1 cellular context compared by ENCODE assay signal in the genomic region with DNA sequence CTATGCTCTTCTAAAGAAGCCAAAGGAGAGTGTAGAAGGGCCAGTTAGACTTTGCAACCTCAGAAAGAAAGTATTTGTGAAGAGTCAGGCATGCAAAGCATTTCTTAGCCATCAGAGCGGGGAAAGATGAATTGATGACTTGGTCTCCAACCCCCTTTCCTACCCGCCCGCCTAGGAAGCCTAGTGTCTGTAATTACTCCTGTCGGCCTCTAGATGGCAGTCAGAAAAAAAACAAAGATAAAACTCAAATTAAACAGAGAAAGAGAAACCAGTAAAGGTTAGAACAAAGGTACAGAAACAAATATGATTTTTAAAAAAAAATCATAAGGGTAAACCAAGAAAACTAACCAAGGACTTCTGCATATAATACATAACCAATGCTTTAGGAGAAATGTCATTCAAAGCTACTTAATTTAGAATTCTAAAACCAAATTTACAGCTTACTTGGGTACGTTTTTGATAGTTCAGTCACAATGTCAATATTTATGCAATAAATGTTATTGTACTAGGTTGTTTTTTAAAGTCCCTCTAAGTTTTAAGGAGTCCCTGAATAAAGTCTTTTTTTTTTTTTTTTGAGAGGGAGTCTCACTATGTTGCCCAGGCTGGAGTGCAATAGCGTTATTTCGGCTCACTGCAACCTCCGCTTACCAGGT.
TF ChIP-seq lines count a peak whose summit lies in the region.

No MANE protein-coding gene starts in this region.

TF ChIP-seq in HCT116, 20 proteins besides CTCF, POLR2A, EP300 and RAD21 (continued from another document):
- TF ChIP-seq, protein P1, sequence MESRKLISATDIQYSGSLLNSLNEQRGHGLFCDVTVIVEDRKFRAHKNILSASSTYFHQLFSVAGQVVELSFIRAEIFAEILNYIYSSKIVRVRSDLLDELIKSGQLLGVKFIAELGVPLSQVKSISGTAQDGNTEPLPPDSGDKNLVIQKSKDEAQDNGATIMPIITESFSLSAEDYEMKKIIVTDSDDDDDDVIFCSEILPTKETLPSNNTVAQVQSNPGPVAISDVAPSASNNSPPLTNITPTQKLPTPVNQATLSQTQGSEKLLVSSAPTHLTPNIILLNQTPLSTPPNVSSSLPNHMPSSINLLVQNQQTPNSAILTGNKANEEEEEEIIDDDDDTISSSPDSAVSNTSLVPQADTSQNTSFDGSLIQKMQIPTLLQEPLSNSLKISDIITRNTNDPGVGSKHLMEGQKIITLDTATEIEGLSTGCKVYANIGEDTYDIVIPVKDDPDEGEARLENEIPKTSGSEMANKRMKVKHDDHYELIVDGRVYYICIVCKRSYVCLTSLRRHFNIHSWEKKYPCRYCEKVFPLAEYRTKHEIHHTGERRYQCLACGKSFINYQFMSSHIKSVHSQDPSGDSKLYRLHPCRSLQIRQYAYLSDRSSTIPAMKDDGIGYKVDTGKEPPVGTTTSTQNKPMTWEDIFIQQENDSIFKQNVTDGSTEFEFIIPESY (IDR thresholded peaks at IDR 0.05; ENCODE audit: extremely low read depth, insufficient replicate concordance, low read length): no peak
- TF ChIP-seq SIN3A (IDR thresholded peaks at IDR 0.05; ENCODE audit: low read depth): no peak
- TF ChIP-seq SP1 (IDR thresholded peaks at IDR 0.05; ENCODE audit: low read depth): no peak
- no peak for TF ChIP-seq SRF (IDR thresholded peaks at IDR 0.05; ENCODE audit: low read depth)
- no peak for TF ChIP-seq ZNF274 (IDR thresholded peaks at IDR 0.05; ENCODE audit: low read depth, low read length)
- no peak for TF ChIP-seq YY1 (IDR thresholded peaks at IDR 0.05; ENCODE audit: extremely low read depth, insufficient replicate concordance, low read depth, low read length)
- TF ChIP-seq, protein P2, sequence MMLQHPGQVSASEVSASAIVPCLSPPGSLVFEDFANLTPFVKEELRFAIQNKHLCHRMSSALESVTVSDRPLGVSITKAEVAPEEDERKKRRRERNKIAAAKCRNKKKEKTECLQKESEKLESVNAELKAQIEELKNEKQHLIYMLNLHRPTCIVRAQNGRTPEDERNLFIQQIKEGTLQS (IDR thresholded peaks at IDR 0.05): no peak
- TF ChIP-seq JUND (IDR thresholded peaks at IDR 0.05): no peak
